Comparison of ENCODE assay signal across 1 cellular context in the genomic region with DNA sequence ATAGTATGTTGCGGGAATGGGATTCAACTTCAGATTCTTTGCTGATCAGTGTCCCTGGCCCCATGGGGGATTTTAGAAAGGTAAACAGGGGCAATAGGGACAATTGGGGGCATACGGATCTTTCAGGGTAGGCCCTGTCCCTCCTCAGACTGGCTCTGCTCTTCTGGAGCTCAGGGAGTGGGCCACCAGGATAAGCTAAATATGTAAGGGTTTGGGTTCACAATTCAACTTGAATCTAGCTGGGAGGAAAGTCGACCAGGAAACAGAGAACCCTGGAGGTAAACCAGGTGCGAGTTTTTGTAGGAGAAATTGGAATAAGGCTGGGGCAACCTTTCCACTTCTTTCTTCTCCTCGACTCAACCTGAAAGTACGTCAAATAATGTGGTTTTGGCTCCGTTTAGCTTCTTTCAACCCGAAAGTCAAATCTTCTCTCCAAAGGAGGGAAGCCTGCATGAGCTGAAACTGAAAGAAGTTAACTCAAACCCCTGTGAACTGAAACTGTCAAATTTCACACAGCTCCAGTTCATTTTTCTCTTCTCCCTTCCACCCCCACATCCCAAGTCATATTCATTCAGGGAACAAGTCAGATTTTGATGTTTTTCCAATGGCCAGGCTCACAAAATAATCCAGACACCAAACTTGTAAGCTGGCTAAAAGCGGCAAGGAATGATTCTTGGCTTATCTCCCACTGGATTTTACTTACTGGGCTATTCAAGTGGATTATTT.
TF ChIP-seq lines count a peak whose summit lies in the region.

No MANE protein-coding gene starts in this region.

TF ChIP-seq in GM12878, 131 proteins besides CTCF, POLR2A, EP300 and RAD21 (continued from another document and continues in another):
- TF ChIP-seq, protein P1, sequence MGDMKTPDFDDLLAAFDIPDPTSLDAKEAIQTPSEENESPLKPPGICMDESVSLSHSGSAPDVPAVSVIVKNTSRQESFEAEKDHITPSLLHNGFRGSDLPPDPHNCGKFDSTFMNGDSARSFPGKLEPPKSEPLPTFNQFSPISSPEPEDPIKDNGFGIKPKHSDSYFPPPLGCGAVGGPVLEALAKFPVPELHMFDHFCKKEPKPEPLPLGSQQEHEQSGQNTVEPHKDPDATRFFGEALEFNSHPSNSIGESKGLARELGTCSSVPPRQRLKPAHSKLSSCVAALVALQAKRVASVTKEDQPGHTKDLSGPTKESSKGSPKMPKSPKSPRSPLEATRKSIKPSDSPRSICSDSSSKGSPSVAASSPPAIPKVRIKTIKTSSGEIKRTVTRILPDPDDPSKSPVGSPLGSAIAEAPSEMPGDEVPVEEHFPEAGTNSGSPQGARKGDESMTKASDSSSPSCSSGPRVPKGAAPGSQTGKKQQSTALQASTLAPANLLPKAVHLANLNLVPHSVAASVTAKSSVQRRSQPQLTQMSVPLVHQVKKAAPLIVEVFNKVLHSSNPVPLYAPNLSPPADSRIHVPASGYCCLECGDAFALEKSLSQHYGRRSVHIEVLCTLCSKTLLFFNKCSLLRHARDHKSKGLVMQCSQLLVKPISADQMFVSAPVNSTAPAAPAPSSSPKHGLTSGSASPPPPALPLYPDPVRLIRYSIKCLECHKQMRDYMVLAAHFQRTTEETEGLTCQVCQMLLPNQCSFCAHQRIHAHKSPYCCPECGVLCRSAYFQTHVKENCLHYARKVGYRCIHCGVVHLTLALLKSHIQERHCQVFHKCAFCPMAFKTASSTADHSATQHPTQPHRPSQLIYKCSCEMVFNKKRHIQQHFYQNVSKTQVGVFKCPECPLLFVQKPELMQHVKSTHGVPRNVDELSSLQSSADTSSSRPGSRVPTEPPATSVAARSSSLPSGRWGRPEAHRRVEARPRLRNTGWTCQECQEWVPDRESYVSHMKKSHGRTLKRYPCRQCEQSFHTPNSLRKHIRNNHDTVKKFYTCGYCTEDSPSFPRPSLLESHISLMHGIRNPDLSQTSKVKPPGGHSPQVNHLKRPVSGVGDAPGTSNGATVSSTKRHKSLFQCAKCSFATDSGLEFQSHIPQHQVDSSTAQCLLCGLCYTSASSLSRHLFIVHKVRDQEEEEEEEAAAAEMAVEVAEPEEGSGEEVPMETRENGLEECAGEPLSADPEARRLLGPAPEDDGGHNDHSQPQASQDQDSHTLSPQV (IDR thresholded peaks at IDR 0.05): peak; percentile 67; the same call in 1 of the 2 replicates
- TF ChIP-seq FOXK2 (IDR thresholded peaks at IDR 0.05) (no peak), STAT1 (conservative IDR thresholded peaks at IDR 0.05) (no peak), RAD51 (IDR thresholded peaks at IDR 0.05) (0 out of 2 replicates have a peak, but pooled peaks have one; percentile 28), BRCA1 (IDR thresholded peaks at IDR 0.05; ENCODE audit: low read depth, low read length) (no peak), ZNF274 (IDR thresholded peaks at IDR 0.05; ENCODE audit: insufficient read depth, insufficient read length) (no peak), MXI1 (IDR thresholded peaks at IDR 0.05; ENCODE audit: low read depth, low read length) (no peak; the same call in 1 of the 2 replicates), PAX8 (IDR thresholded peaks at IDR 0.05) (0 out of 2 replicates have a peak, but pooled peaks have one; percentile 54), KLF5 (IDR thresholded peaks at IDR 0.05; ENCODE audit: partially characterized antibody) (no peak), MYC (IDR thresholded peaks at IDR 0.05; ENCODE audit: insufficient read depth, insufficient read length, insufficient replicate concordance, low read length, severe bottlenecking) (no peak), NFIC (IDR thresholded peaks at IDR 0.05; ENCODE audit: low read depth, low read length) (peak; percentile 95), ZNF217 (IDR thresholded peaks at IDR 0.05) (0 out of 2 replicates have a peak, but pooled peaks have one; percentile 78), RELA (IDR thresholded peaks at IDR 0.05; ENCODE audit: borderline replicate concordance, partially characterized antibody) (no peak), EED (IDR thresholded peaks at IDR 0.05; ENCODE audit: low read depth) (peak; percentile 96), NR2C1 (IDR thresholded peaks at IDR 0.05) (no peak), HDAC2 (IDR thresholded peaks at IDR 0.05) (no peak), ZNF622 (IDR thresholded peaks at IDR 0.05) (no peak), KAT2A (conservative IDR thresholded peaks at IDR 0.05; ENCODE audit: control insufficient read depth, low read depth, low read length) (no peak), ZSCAN29 (IDR thresholded peaks at IDR 0.05) (peak; percentile 73; the same call in 1 of the 2 replicates), CHD2 (IDR thresholded peaks at IDR 0.05; ENCODE audit: borderline replicate concordance, low read depth, low read length) (peak; percentile 57; the same call in 1 of the 2 replicates), TCF7 (IDR thresholded peaks at IDR 0.05; ENCODE audit: borderline replicate concordance) (peak; percentile 60; the same call in 1 of the 2 replicates), IRF4 (IDR thresholded peaks at IDR 0.05; ENCODE audit: low read depth, low read length) (peak; percentile 93), JUNB (IDR thresholded peaks at IDR 0.05) (peak; percentile 84), SUPT20H (IDR thresholded peaks at IDR 0.05; ENCODE audit: borderline replicate concordance, control insufficient read depth, low read depth, low read length) (no peak), BACH1 (IDR thresholded peaks at IDR 0.05; ENCODE audit: borderline replicate concordance) (peak; percentile 78; the same call in 1 of the 2 replicates), BHLHE40 (IDR thresholded peaks at IDR 0.05; ENCODE audit: borderline replicate concordance in 1 of 2, low read depth in 2 of 2, low read length in 1 of 2) (peak; percentile 61 to 82; a peak in 3 of 4 replicates)
- TF ChIP-seq, protein P2, sequence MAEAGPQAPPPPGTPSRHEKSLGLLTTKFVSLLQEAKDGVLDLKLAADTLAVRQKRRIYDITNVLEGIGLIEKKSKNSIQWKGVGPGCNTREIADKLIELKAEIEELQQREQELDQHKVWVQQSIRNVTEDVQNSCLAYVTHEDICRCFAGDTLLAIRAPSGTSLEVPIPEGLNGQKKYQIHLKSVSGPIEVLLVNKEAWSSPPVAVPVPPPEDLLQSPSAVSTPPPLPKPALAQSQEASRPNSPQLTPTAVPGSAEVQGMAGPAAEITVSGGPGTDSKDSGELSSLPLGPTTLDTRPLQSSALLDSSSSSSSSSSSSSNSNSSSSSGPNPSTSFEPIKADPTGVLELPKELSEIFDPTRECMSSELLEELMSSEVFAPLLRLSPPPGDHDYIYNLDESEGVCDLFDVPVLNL (IDR thresholded peaks at IDR 0.05; ENCODE audit: low read depth, low read length): no peak
- TF ChIP-seq, protein P3, sequence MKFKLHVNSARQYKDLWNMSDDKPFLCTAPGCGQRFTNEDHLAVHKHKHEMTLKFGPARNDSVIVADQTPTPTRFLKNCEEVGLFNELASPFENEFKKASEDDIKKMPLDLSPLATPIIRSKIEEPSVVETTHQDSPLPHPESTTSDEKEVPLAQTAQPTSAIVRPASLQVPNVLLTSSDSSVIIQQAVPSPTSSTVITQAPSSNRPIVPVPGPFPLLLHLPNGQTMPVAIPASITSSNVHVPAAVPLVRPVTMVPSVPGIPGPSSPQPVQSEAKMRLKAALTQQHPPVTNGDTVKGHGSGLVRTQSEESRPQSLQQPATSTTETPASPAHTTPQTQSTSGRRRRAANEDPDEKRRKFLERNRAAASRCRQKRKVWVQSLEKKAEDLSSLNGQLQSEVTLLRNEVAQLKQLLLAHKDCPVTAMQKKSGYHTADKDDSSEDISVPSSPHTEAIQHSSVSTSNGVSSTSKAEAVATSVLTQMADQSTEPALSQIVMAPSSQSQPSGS (IDR thresholded peaks at IDR 0.05; ENCODE audit: low read length): peak; percentile 92
- TF ChIP-seq, protein P4, sequence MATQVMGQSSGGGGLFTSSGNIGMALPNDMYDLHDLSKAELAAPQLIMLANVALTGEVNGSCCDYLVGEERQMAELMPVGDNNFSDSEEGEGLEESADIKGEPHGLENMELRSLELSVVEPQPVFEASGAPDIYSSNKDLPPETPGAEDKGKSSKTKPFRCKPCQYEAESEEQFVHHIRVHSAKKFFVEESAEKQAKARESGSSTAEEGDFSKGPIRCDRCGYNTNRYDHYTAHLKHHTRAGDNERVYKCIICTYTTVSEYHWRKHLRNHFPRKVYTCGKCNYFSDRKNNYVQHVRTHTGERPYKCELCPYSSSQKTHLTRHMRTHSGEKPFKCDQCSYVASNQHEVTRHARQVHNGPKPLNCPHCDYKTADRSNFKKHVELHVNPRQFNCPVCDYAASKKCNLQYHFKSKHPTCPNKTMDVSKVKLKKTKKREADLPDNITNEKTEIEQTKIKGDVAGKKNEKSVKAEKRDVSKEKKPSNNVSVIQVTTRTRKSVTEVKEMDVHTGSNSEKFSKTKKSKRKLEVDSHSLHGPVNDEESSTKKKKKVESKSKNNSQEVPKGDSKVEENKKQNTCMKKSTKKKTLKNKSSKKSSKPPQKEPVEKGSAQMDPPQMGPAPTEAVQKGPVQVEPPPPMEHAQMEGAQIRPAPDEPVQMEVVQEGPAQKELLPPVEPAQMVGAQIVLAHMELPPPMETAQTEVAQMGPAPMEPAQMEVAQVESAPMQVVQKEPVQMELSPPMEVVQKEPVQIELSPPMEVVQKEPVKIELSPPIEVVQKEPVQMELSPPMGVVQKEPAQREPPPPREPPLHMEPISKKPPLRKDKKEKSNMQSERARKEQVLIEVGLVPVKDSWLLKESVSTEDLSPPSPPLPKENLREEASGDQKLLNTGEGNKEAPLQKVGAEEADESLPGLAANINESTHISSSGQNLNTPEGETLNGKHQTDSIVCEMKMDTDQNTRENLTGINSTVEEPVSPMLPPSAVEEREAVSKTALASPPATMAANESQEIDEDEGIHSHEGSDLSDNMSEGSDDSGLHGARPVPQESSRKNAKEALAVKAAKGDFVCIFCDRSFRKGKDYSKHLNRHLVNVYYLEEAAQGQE (IDR thresholded peaks at IDR 0.05; ENCODE audit: low read depth, low read length): no peak
- TF ChIP-seq, protein P5, sequence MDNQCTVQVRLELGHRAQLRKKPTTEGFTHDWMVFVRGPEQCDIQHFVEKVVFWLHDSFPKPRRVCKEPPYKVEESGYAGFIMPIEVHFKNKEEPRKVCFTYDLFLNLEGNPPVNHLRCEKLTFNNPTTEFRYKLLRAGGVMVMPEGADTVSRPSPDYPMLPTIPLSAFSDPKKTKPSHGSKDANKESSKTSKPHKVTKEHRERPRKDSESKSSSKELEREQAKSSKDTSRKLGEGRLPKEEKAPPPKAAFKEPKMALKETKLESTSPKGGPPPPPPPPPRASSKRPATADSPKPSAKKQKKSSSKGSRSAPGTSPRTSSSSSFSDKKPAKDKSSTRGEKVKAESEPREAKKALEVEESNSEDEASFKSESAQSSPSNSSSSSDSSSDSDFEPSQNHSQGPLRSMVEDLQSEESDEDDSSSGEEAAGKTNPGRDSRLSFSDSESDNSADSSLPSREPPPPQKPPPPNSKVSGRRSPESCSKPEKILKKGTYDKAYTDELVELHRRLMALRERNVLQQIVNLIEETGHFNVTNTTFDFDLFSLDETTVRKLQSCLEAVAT (IDR thresholded peaks at IDR 0.05): 0 out of 2 replicates have a peak, but pooled peaks have one; percentile 43
- TF ChIP-seq, protein P6, sequence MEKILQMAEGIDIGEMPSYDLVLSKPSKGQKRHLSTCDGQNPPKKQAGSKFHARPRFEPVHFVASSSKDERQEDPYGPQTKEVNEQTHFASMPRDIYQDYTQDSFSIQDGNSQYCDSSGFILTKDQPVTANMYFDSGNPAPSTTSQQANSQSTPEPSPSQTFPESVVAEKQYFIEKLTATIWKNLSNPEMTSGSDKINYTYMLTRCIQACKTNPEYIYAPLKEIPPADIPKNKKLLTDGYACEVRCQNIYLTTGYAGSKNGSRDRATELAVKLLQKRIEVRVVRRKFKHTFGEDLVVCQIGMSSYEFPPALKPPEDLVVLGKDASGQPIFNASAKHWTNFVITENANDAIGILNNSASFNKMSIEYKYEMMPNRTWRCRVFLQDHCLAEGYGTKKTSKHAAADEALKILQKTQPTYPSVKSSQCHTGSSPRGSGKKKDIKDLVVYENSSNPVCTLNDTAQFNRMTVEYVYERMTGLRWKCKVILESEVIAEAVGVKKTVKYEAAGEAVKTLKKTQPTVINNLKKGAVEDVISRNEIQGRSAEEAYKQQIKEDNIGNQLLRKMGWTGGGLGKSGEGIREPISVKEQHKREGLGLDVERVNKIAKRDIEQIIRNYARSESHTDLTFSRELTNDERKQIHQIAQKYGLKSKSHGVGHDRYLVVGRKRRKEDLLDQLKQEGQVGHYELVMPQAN (conservative IDR thresholded peaks at IDR 0.05): no peak
- TF ChIP-seq, protein P7, sequence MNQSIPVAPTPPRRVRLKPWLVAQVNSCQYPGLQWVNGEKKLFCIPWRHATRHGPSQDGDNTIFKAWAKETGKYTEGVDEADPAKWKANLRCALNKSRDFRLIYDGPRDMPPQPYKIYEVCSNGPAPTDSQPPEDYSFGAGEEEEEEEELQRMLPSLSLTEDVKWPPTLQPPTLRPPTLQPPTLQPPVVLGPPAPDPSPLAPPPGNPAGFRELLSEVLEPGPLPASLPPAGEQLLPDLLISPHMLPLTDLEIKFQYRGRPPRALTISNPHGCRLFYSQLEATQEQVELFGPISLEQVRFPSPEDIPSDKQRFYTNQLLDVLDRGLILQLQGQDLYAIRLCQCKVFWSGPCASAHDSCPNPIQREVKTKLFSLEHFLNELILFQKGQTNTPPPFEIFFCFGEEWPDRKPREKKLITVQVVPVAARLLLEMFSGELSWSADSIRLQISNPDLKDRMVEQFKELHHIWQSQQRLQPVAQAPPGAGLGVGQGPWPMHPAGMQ (IDR thresholded peaks at IDR 0.05; ENCODE audit: borderline replicate concordance): no peak
- TF ChIP-seq, protein P8, sequence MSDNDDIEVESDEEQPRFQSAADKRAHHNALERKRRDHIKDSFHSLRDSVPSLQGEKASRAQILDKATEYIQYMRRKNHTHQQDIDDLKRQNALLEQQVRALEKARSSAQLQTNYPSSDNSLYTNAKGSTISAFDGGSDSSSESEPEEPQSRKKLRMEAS (IDR thresholded peaks at IDR 0.05; ENCODE audit: low read depth, low read length): no peak
- TF ChIP-seq, protein P9, sequence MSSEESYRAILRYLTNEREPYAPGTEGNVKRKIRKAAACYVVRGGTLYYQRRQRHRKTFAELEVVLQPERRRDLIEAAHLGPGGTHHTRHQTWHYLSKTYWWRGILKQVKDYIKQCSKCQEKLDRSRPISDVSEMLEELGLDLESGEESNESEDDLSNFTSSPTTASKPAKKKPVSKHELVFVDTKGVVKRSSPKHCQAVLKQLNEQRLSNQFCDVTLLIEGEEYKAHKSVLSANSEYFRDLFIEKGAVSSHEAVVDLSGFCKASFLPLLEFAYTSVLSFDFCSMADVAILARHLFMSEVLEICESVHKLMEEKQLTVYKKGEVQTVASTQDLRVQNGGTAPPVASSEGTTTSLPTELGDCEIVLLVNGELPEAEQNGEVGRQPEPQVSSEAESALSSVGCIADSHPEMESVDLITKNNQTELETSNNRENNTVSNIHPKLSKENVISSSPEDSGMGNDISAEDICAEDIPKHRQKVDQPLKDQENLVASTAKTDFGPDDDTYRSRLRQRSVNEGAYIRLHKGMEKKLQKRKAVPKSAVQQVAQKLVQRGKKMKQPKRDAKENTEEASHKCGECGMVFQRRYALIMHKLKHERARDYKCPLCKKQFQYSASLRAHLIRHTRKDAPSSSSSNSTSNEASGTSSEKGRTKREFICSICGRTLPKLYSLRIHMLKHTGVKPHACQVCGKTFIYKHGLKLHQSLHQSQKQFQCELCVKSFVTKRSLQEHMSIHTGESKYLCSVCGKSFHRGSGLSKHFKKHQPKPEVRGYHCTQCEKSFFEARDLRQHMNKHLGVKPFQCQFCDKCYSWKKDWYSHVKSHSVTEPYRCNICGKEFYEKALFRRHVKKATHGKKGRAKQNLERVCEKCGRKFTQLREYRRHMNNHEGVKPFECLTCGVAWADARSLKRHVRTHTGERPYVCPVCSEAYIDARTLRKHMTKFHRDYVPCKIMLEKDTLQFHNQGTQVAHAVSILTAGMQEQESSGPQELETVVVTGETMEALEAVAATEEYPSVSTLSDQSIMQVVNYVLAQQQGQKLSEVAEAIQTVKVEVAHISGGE (CRISPR knock-in tag; IDR thresholded peaks at IDR 0.05): no peak
